ENCODE assay signal across 8 cellular contexts in genomic region chr11:67118059-67118766, GRCh38. TPM values are rescaled to one million over a fixed set of nuclear protein-coding genes. Genes with fewer than 3 reads are reported as not detected.
DNase-seq lines count a peak whose midpoint lies in the region; ATAC-seq and TF ChIP-seq lines count a peak whose summit lies in the region.

No MANE protein-coding gene starts in this region.

- peak overlapping the region; percentile 84 to 95 (median 94) for H3K9ac ChIP-seq in skeletal muscle tissue (ENCODE audit: low read depth in 1 of 3, low read length in 3 of 3)

- H3K9me3 ChIP-seq in iPS-18c (ENCODE audit: control insufficient read depth, insufficient read depth, low read length), result no peaks in the 10 kb centered on the region
- H3K9me3 ChIP-seq in skeletal muscle tissue (ENCODE audit: control insufficient read depth in 3 of 3, low read length in 3 of 3), result no peaks in the 10 kb centered on the region

- H3K27ac ChIP-seq in skeletal muscle tissue (ENCODE audit: low read depth, low read length), result peak overlapping the region; percentile 89

- H3K27me3 ChIP-seq in skeletal muscle tissue (ENCODE audit: control insufficient read depth in 3 of 3, insufficient read depth in 3 of 3, low read length in 3 of 3), result no peaks in the 10 kb centered on the region

- TF ChIP-seq CTCF in astrocyte of the spinal cord (IDR thresholded peaks at IDR 0.05; ENCODE audit: low read depth, low read length), result no peak

- peak overlapping the region; percentile 18 for H3K4me3 ChIP-seq in astrocyte of the spinal cord (ENCODE audit: low read depth, low read length)
- H3K4me3 ChIP-seq in iPS-18c (ENCODE audit: insufficient read depth, low read depth, low read length), result peak overlapping the region; percentile 53
- peak overlapping the region; percentile 56 to 78 (median 75) for H3K4me3 ChIP-seq in skeletal muscle tissue (ENCODE audit: low read length in 3 of 3)

- peaks cover 0 to 2% (median 0%) of the 10 kb centered on the region in 3 donors for H3K36me3 ChIP-seq in skeletal muscle tissue (ENCODE audit: control insufficient read depth in 3 of 3, insufficient read depth in 3 of 3, low read length in 3 of 3)

- DNase-seq in NCI-H1092 treated with DMSO at 0.1 percent for 48 hours (lab: John Stamatoyannopoulos, UW), result peak; percentile 41
- DNase-seq in NCI-H1092 (lab: John Stamatoyannopoulos, UW), result no peak
- peak; percentile 44 for DNase-seq in T follicular helper cell (ENCODE audit: low read depth)
- no peak for DNase-seq in astrocyte of the spinal cord (ENCODE audit: low read depth, low spot score)
- no peak for DNase-seq in SIG-M5 (lab: John Stamatoyannopoulos, UW)

- ATAC-seq in HG03066 (IDR thresholded peaks at IDR 0.05; ENCODE audit: low read depth, unreplicated experiment), result peak; percentile 4

- in situ Hi-C loops in astrocyte of the spinal cord (cut with HindIII; ENCODE audit: low sequenced_read_pairs), result no loop called here

- H3K4me1 ChIP-seq in skeletal muscle tissue (ENCODE audit: control insufficient read depth in 3 of 3, insufficient read depth in 3 of 3, low read length in 3 of 3), result peaks cover 2 to 14% (median 9%) of the 10 kb centered on the region in 3 donors

RNA-seq across cellular contexts. Expression of gene KDM2A, which starts 0.8 kb away (rescaled TPM):
- total RNA-seq in skeletal muscle tissue, result 43.8 TPM

Comparison
In these comparisons a context has a peak if more than half of its experiments do, and no peak if none do; other contexts are left out.
1. DNase-seq: peak in NCI-H1092 treated with DMSO at 0.1 percent for 48 hours (single experiment) and T follicular helper cell (single experiment); none in NCI-H1092 (single experiment), astrocyte of the spinal cord (single experiment) and SIG-M5 (single experiment).
2. H3K4me3 ChIP-seq: peak in every context shown above with its lines; median percentile 75 in skeletal muscle tissue; 53 in iPS-18c; 18 in astrocyte of the spinal cord.